In the genomic region with DNA sequence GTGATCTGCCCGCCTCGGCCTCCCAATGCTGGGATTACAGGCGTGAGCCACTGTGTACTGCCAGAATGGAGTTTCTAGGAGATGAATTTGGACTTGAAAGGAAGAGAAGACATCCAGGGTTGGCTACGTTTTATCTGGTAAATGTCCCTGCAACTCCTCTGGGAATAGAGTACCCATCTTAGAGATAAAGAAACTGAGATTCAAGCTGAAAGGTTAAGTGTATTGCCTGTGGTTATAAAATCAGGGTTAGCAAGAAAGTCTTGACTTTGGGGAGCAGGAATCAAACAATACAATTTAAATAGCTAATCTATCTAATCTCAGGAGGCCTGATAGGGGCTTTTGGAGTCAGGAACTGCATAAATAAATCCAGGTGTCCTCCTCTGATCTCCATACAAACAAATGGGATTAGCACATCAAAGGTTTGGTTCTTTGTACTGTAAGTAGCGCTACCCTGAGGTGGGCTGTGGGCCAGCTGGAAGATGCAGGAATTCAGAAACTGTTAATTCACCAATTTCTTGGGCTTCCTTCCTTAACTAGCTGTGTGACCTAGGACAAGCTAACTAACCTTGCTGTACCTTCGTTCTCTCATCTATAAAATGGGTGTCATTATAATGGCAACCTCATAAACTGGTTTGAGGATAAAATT, we compare ENCODE assay signal across 1 cellular context.
A peak's percentile ranks its signal among the peaks of the same experiment; 100 is the strongest.
TF ChIP-seq lines count a peak whose summit lies in the region.

No MANE protein-coding gene starts in this region.

TF ChIP-seq in H1, 55 proteins besides CTCF, POLR2A, EP300 and RAD21:
- no peak for TF ChIP-seq BRCA1 (IDR thresholded peaks at IDR 0.05; ENCODE audit: low read depth, low read length)
- no peak for TF ChIP-seq KDM4A (IDR thresholded peaks at IDR 0.05; ENCODE audit: low read depth, low read length, severe bottlenecking)
- TF ChIP-seq NANOG (IDR thresholded peaks at IDR 0.05; ENCODE audit: insufficient read depth, low read depth, low read length, poor library complexity, severe bottlenecking): peak; percentile 86
- no peak for TF ChIP-seq FOSL1 (IDR thresholded peaks at IDR 0.05; ENCODE audit: insufficient read depth, low read depth, low read length)
- TF ChIP-seq PHF8 (conservative IDR thresholded peaks at IDR 0.05; ENCODE audit: low read depth, low read length): no peak
- peak; percentile 92 for TF ChIP-seq KDM1A (IDR thresholded peaks at IDR 0.05; ENCODE audit: borderline replicate concordance, low read length)
- TF ChIP-seq CBX5 (IDR thresholded peaks at IDR 0.05; ENCODE audit: low read depth, low read length): no peak
- no peak for TF ChIP-seq SIRT6 (IDR thresholded peaks at IDR 0.05; ENCODE audit: low read length)
- peak; percentile 82 to 90; a peak in 1 of 4 replicates for TF ChIP-seq HDAC2 (IDR thresholded peaks at IDR 0.05; ENCODE audit: borderline replicate concordance in 1 of 2, low read depth in 2 of 2, low read length in 2 of 2)
- no peak for TF ChIP-seq TBP (IDR thresholded peaks at IDR 0.05; ENCODE audit: low read depth, low read length)
- TF ChIP-seq, protein P1, sequence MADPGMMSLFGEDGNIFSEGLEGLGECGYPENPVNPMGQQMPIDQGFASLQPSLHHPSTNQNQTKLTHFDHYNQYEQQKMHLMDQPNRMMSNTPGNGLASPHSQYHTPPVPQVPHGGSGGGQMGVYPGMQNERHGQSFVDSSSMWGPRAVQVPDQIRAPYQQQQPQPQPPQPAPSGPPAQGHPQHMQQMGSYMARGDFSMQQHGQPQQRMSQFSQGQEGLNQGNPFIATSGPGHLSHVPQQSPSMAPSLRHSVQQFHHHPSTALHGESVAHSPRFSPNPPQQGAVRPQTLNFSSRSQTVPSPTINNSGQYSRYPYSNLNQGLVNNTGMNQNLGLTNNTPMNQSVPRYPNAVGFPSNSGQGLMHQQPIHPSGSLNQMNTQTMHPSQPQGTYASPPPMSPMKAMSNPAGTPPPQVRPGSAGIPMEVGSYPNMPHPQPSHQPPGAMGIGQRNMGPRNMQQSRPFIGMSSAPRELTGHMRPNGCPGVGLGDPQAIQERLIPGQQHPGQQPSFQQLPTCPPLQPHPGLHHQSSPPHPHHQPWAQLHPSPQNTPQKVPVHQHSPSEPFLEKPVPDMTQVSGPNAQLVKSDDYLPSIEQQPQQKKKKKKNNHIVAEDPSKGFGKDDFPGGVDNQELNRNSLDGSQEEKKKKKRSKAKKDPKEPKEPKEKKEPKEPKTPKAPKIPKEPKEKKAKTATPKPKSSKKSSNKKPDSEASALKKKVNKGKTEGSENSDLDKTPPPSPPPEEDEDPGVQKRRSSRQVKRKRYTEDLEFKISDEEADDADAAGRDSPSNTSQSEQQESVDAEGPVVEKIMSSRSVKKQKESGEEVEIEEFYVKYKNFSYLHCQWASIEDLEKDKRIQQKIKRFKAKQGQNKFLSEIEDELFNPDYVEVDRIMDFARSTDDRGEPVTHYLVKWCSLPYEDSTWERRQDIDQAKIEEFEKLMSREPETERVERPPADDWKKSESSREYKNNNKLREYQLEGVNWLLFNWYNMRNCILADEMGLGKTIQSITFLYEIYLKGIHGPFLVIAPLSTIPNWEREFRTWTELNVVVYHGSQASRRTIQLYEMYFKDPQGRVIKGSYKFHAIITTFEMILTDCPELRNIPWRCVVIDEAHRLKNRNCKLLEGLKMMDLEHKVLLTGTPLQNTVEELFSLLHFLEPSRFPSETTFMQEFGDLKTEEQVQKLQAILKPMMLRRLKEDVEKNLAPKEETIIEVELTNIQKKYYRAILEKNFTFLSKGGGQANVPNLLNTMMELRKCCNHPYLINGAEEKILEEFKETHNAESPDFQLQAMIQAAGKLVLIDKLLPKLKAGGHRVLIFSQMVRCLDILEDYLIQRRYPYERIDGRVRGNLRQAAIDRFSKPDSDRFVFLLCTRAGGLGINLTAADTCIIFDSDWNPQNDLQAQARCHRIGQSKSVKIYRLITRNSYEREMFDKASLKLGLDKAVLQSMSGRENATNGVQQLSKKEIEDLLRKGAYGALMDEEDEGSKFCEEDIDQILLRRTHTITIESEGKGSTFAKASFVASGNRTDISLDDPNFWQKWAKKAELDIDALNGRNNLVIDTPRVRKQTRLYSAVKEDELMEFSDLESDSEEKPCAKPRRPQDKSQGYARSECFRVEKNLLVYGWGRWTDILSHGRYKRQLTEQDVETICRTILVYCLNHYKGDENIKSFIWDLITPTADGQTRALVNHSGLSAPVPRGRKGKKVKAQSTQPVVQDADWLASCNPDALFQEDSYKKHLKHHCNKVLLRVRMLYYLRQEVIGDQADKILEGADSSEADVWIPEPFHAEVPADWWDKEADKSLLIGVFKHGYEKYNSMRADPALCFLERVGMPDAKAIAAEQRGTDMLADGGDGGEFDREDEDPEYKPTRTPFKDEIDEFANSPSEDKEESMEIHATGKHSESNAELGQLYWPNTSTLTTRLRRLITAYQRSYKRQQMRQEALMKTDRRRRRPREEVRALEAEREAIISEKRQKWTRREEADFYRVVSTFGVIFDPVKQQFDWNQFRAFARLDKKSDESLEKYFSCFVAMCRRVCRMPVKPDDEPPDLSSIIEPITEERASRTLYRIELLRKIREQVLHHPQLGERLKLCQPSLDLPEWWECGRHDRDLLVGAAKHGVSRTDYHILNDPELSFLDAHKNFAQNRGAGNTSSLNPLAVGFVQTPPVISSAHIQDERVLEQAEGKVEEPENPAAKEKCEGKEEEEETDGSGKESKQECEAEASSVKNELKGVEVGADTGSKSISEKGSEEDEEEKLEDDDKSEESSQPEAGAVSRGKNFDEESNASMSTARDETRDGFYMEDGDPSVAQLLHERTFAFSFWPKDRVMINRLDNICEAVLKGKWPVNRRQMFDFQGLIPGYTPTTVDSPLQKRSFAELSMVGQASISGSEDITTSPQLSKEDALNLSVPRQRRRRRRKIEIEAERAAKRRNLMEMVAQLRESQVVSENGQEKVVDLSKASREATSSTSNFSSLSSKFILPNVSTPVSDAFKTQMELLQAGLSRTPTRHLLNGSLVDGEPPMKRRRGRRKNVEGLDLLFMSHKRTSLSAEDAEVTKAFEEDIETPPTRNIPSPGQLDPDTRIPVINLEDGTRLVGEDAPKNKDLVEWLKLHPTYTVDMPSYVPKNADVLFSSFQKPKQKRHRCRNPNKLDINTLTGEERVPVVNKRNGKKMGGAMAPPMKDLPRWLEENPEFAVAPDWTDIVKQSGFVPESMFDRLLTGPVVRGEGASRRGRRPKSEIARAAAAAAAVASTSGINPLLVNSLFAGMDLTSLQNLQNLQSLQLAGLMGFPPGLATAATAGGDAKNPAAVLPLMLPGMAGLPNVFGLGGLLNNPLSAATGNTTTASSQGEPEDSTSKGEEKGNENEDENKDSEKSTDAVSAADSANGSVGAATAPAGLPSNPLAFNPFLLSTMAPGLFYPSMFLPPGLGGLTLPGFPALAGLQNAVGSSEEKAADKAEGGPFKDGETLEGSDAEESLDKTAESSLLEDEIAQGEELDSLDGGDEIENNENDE (IDR thresholded peaks at IDR 0.05; ENCODE audit: insufficient replicate concordance, low read length): peak; percentile 81
- TF ChIP-seq CREB1 (IDR thresholded peaks at IDR 0.05): no peak
- TF ChIP-seq TCF12 (IDR thresholded peaks at IDR 0.05; ENCODE audit: low read depth, low read length): peak; percentile 97
- TF ChIP-seq SP2 (IDR thresholded peaks at IDR 0.05; ENCODE audit: low read length): no peak
- TF ChIP-seq CBX8 (IDR thresholded peaks at IDR 0.05; ENCODE audit: borderline replicate concordance, low read depth, low read length): no peak
- TF ChIP-seq JUND (IDR thresholded peaks at IDR 0.05; ENCODE audit: low read length): no peak
- TF ChIP-seq, protein P2, sequence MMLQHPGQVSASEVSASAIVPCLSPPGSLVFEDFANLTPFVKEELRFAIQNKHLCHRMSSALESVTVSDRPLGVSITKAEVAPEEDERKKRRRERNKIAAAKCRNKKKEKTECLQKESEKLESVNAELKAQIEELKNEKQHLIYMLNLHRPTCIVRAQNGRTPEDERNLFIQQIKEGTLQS (IDR thresholded peaks at IDR 0.05; ENCODE audit: insufficient read depth, low read depth, low read length): no peak
- no peak for TF ChIP-seq GTF2F1 (IDR thresholded peaks at IDR 0.05; ENCODE audit: borderline replicate concordance, low read depth, low read length)
- no peak for TF ChIP-seq JUN (IDR thresholded peaks at IDR 0.05; ENCODE audit: low read depth, low read length)
- TF ChIP-seq HDAC6 (IDR thresholded peaks at IDR 0.05; ENCODE audit: low read depth, low read length): no peak
- no peak for TF ChIP-seq SP4 (IDR thresholded peaks at IDR 0.05; ENCODE audit: low read length)
- TF ChIP-seq MAFK (IDR thresholded peaks at IDR 0.05; ENCODE audit: low read depth, low read length): no peak
- TF ChIP-seq, protein P3, sequence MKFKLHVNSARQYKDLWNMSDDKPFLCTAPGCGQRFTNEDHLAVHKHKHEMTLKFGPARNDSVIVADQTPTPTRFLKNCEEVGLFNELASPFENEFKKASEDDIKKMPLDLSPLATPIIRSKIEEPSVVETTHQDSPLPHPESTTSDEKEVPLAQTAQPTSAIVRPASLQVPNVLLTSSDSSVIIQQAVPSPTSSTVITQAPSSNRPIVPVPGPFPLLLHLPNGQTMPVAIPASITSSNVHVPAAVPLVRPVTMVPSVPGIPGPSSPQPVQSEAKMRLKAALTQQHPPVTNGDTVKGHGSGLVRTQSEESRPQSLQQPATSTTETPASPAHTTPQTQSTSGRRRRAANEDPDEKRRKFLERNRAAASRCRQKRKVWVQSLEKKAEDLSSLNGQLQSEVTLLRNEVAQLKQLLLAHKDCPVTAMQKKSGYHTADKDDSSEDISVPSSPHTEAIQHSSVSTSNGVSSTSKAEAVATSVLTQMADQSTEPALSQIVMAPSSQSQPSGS (IDR thresholded peaks at IDR 0.05; ENCODE audit: low read length): no peak
- no peak for TF ChIP-seq ASH2L (IDR thresholded peaks at IDR 0.05; ENCODE audit: low read length)
- no peak for TF ChIP-seq NRF1 (IDR thresholded peaks at IDR 0.05; ENCODE audit: low read depth, low read length)
- peak; percentile 45; the same call in 1 of the 2 replicates for TF ChIP-seq SP1 (IDR thresholded peaks at IDR 0.05; ENCODE audit: low read depth, low read length)
- TF ChIP-seq SIX5 (IDR thresholded peaks at IDR 0.05; ENCODE audit: low read depth, low read length): no peak
- TF ChIP-seq POLR2AphosphoS5 (IDR thresholded peaks at IDR 0.05; ENCODE audit: low read depth, low read length): no peak
- no peak for TF ChIP-seq BACH1 (IDR thresholded peaks at IDR 0.05; ENCODE audit: low read length)
- TF ChIP-seq RBBP5 (IDR thresholded peaks at IDR 0.05; ENCODE audit: borderline replicate concordance, low read depth, low read length): no peak
- no peak for TF ChIP-seq CHD1 (IDR thresholded peaks at IDR 0.05; ENCODE audit: low read depth, low read length)
- peak; percentile 84 for TF ChIP-seq POU5F1 (IDR thresholded peaks at IDR 0.05; ENCODE audit: low read depth, low read length)
- no peak for TF ChIP-seq RXRA (IDR thresholded peaks at IDR 0.05; ENCODE audit: insufficient read depth, low read depth, low read length)
- peak; percentile 87 for TF ChIP-seq TEAD4 (IDR thresholded peaks at IDR 0.05; ENCODE audit: low read depth, low read length)
- TF ChIP-seq CHD2 (IDR thresholded peaks at IDR 0.05; ENCODE audit: low read length): no peak
